In the genomic region with DNA sequence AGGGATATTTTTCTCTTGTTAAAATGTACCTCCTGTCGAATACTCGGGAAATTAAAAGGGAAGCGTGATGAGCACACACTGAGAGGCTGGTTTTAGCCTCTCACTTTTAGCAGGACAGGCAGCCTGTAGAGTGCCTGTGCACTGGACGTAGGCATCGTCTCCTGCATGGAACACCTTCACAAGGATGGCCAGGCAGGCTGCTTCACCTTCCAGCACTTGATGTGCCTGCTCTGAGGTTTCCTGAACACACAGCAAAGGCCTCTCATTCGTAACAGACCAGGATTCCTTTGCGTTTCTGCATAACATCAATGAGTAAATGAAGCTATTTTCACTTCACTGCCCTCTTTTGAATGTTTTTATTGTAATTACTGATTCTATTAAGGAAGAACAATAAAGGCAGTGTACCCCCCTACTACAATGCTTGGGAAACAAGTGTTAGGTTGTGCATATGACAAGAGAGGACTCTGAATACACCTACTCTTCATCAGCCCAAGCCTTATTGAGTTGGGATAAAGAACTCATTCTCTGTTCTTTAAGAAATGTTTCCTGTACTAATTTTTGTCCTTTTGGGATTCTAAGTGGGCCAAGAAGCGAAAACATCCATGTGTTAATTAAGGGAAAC, we compare ENCODE assay signal across 2 cellular contexts.
TF ChIP-seq lines count a peak whose summit lies in the region.

No MANE protein-coding gene starts in this region.

TF ChIP-seq in SK-N-SH, 30 proteins besides CTCF, POLR2A, EP300 and RAD21:
- no peak for TF ChIP-seq TEAD4 (IDR thresholded peaks at IDR 0.05; ENCODE audit: borderline replicate concordance, insufficient read depth)
- TF ChIP-seq MAX (IDR thresholded peaks at IDR 0.05; ENCODE audit: low read depth) = no peak
- no peak for TF ChIP-seq RFX5 (IDR thresholded peaks at IDR 0.05; ENCODE audit: low read length)
- TF ChIP-seq, protein P1, sequence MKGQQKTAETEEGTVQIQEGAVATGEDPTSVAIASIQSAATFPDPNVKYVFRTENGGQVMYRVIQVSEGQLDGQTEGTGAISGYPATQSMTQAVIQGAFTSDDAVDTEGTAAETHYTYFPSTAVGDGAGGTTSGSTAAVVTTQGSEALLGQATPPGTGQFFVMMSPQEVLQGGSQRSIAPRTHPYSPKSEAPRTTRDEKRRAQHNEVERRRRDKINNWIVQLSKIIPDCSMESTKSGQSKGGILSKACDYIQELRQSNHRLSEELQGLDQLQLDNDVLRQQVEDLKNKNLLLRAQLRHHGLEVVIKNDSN (IDR thresholded peaks at IDR 0.05; ENCODE audit: borderline replicate concordance, low read depth) = no peak
- no peak for TF ChIP-seq GATA2 (CRISPR knock-in tag; IDR thresholded peaks at IDR 0.05)
- TF ChIP-seq SMC3 (IDR thresholded peaks at IDR 0.05; ENCODE audit: low read depth, low read length) = no peak
- no peak for TF ChIP-seq GABPA (IDR thresholded peaks at IDR 0.05; ENCODE audit: low read depth)
- no peak for TF ChIP-seq FOXJ3 (CRISPR knock-in tag; IDR thresholded peaks at IDR 0.05)
- TF ChIP-seq POLR2AphosphoS5 (IDR thresholded peaks at IDR 0.05; ENCODE audit: low read depth, low read length) = no peak
- no peak for TF ChIP-seq FOXM1 (IDR thresholded peaks at IDR 0.05; ENCODE audit: low read depth)
- no peak for TF ChIP-seq NRF1 (IDR thresholded peaks at IDR 0.05; ENCODE audit: low read depth, low read length)
- TF ChIP-seq ELF1 (IDR thresholded peaks at IDR 0.05) = no peak
- TF ChIP-seq EZH2phosphoT487 (IDR thresholded peaks at IDR 0.05; ENCODE audit: borderline replicate concordance, low read depth) = no peak
- TF ChIP-seq TAF1 (IDR thresholded peaks at IDR 0.05; ENCODE audit: borderline replicate concordance, low read depth, low read length) = no peak
- no peak for TF ChIP-seq SIN3A (IDR thresholded peaks at IDR 0.05; ENCODE audit: borderline replicate concordance, low read depth, low read length)

TF ChIP-seq in SK-N-SH treated with all-trans-retinoic acid at 6 μM for 48 hours, 23 proteins besides CTCF, POLR2A, EP300 and RAD21:
- TF ChIP-seq, protein P2, sequence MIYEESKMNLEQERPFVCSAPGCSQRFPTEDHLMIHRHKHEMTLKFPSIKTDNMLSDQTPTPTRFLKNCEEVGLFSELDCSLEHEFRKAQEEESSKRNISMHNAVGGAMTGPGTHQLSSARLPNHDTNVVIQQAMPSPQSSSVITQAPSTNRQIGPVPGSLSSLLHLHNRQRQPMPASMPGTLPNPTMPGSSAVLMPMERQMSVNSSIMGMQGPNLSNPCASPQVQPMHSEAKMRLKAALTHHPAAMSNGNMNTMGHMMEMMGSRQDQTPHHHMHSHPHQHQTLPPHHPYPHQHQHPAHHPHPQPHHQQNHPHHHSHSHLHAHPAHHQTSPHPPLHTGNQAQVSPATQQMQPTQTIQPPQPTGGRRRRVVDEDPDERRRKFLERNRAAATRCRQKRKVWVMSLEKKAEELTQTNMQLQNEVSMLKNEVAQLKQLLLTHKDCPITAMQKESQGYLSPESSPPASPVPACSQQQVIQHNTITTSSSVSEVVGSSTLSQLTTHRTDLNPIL (CRISPR knock-in tag; IDR thresholded peaks at IDR 0.05; ENCODE audit: low read depth) = no peak
- TF ChIP-seq PPARA (CRISPR knock-in tag; IDR thresholded peaks at IDR 0.05; ENCODE audit: borderline replicate concordance) = no peak
- no peak for TF ChIP-seq CSRNP3 (CRISPR knock-in tag; IDR thresholded peaks at IDR 0.05)
- no peak for TF ChIP-seq GLIS3 (CRISPR knock-in tag; IDR thresholded peaks at IDR 0.05)
- no peak for TF ChIP-seq TCF4 (CRISPR knock-in tag; IDR thresholded peaks at IDR 0.05; ENCODE audit: borderline replicate concordance)
- TF ChIP-seq ARNTL (CRISPR knock-in tag; IDR thresholded peaks at IDR 0.05; ENCODE audit: borderline replicate concordance, low read depth) = no peak
- no peak for TF ChIP-seq ESRRG (CRISPR knock-in tag; IDR thresholded peaks at IDR 0.05)
- TF ChIP-seq ZFP30 (CRISPR knock-in tag; IDR thresholded peaks at IDR 0.05) = no peak
- no peak for TF ChIP-seq RARB (CRISPR knock-in tag; IDR thresholded peaks at IDR 0.05)
- TF ChIP-seq TOX (CRISPR knock-in tag; IDR thresholded peaks at IDR 0.05; ENCODE audit: borderline replicate concordance) = no peak
- TF ChIP-seq, protein P3, sequence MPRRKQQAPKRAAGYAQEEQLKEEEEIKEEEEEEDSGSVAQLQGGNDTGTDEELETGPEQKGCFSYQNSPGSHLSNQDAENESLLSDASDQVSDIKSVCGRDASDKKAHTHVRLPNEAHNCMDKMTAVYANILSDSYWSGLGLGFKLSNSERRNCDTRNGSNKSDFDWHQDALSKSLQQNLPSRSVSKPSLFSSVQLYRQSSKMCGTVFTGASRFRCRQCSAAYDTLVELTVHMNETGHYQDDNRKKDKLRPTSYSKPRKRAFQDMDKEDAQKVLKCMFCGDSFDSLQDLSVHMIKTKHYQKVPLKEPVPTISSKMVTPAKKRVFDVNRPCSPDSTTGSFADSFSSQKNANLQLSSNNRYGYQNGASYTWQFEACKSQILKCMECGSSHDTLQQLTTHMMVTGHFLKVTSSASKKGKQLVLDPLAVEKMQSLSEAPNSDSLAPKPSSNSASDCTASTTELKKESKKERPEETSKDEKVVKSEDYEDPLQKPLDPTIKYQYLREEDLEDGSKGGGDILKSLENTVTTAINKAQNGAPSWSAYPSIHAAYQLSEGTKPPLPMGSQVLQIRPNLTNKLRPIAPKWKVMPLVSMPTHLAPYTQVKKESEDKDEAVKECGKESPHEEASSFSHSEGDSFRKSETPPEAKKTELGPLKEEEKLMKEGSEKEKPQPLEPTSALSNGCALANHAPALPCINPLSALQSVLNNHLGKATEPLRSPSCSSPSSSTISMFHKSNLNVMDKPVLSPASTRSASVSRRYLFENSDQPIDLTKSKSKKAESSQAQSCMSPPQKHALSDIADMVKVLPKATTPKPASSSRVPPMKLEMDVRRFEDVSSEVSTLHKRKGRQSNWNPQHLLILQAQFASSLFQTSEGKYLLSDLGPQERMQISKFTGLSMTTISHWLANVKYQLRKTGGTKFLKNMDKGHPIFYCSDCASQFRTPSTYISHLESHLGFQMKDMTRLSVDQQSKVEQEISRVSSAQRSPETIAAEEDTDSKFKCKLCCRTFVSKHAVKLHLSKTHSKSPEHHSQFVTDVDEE (CRISPR knock-in tag; IDR thresholded peaks at IDR 0.05) = no peak
- TF ChIP-seq BACH2 (CRISPR knock-in tag; IDR thresholded peaks at IDR 0.05; ENCODE audit: borderline replicate concordance) = no peak
- no peak for TF ChIP-seq CSDC2 (CRISPR knock-in tag; IDR thresholded peaks at IDR 0.05)
